ENCODE assay signal across 25 cellular contexts in the genomic region with DNA sequence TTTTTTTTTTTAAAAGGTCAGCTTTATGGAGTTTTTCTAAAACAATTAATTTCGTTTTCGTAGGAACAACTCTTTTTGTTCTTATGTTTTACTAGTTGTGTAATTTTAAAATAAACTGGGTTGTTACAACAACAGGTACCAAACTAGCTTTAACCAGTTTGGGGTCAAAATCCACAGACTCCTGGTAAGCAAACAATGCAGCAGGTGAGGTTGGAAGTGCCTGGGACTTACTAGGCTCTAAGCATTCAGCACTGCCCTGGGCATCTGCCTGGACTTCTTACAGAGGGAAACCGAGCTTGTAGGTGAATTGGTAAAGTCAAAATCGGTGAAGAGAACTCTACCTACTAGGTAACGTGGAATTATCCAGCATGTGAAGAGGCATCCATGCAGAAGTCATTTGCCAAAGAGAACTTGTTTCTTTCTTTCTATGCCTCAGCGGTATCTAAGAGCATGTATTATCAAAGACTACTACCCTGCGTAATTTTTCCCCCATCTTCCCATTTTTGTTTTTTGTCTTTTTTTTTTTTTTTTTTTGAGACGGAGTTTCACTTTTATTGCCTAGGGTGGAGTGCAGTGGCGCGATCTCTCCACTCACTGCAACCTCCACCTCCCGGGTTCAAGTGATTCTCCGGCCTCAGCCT.
A peak's percentile ranks its signal among the peaks of the same experiment; 100 is the strongest.
DNase-seq lines count a peak whose midpoint lies in the region; ATAC-seq and TF ChIP-seq lines count a peak whose summit lies in the region.
"Had no signal": no experiment of that assay in that cellular context is flagged by ENCODE, and none has a peak within 500 bp of the region (broad histone marks: within the 10 kb centered on the region; RNA-seq: fewer than 3 reads in every experiment).

No MANE protein-coding gene starts in this region.

- 71% methylated on average over 12 of the region's 12 CpGs for WGBS in liver

- H3K36me3 Mint-ChIP-seq in effector memory CD8-positive, alpha-beta T cell (ENCODE audit: insufficient read depth): no peaks in the 10 kb centered on the region
- H3K36me3 Mint-ChIP-seq: activated naive CD4-positive, alpha-beta T cell treated with anti-CD3 and anti-CD28 coated beads, Interleukin-2, amount 50 U/mL, for 24 hours had no signal

- ATAC-seq in GM18505 (IDR thresholded peaks at IDR 0.05; ENCODE audit: unreplicated experiment) (no peak), HG03342 (IDR thresholded peaks at IDR 0.05; ENCODE audit: unreplicated experiment) (no peak)
- no peak for ATAC-seq in effector memory CD8-positive, alpha-beta T cell (replicated peaks)
- ATAC-seq: A549, T-helper 17 cell had no signal

- H3K4me1 ChIP-seq in liver (ENCODE audit: control insufficient read depth in 4 of 4, insufficient read depth in 4 of 4, low read length in 3 of 4): peaks cover 0 to 8% (median 3%) of the 10 kb centered on the region in 4 donors
- H3K4me1 ChIP-seq: A549, prostate gland had no signal

- no peaks in the 10 kb centered on the region for H3K9me3 Mint-ChIP-seq in effector memory CD8-positive, alpha-beta T cell
- H3K9me3 Mint-ChIP-seq: activated naive CD4-positive, alpha-beta T cell treated with anti-CD3 and anti-CD28 coated beads, Interleukin-2, amount 50 U/mL, for 24 hours; H9 had no signal

- H3K36me3 ChIP-seq in liver (ENCODE audit: control insufficient read depth in 4 of 4, insufficient read depth in 3 of 4, low read depth in 1 of 4, low read length in 3 of 4): no peaks in the 10 kb centered on the region
- H3K36me3 ChIP-seq: cardiac muscle cell, prostate gland had no signal

- no peak overlapping the region for H3K27ac Mint-ChIP-seq in effector memory CD8-positive, alpha-beta T cell
- H3K27ac Mint-ChIP-seq: activated naive CD4-positive, alpha-beta T cell treated with anti-CD3 and anti-CD28 coated beads, Interleukin-2, amount 50 U/mL, for 24 hours; B cell; T-helper 17 cell had no signal

- H3K9ac ChIP-seq in liver (ENCODE audit: low read depth in 1 of 2, low read length in 2 of 2): no peak overlapping the region

- no peaks in the 10 kb centered on the region for H3K9me3 ChIP-seq in liver (ENCODE audit: control insufficient read depth in 4 of 4, low read length in 3 of 4)
- H3K9me3 ChIP-seq: A549, prostate gland had no signal

- no peak overlapping the region for H3K4me3 ChIP-seq in liver (ENCODE audit: low read depth in 1 of 3, low read length in 3 of 3)
- H3K4me3 ChIP-seq: A549, cardiac muscle cell, prostate gland, SK-N-MC had no signal

- no peaks in the 10 kb centered on the region for H3K4me1 Mint-ChIP-seq in effector memory CD8-positive, alpha-beta T cell (ENCODE audit: low read depth in 2 of 2)
- H3K4me1 Mint-ChIP-seq: activated naive CD4-positive, alpha-beta T cell treated with anti-CD3 and anti-CD28 coated beads, Interleukin-2, amount 50 U/mL, for 24 hours; B cell; T-helper 17 cell had no signal

- H3K27me3 Mint-ChIP-seq in effector memory CD8-positive, alpha-beta T cell: peaks cover 0 to 9% of the 10 kb centered on the region in 2 donors
- H3K27me3 Mint-ChIP-seq: B cell had no signal

- peak overlapping the region in 1 of 2 donors; percentile 5 for H3K27ac ChIP-seq in liver (ENCODE audit: low read depth in 1 of 2, low read length in 2 of 2)
- H3K27ac ChIP-seq: A549, cardiac muscle cell, prostate gland, SK-N-MC had no signal

- H3K4me3 Mint-ChIP-seq in effector memory CD8-positive, alpha-beta T cell: no peak overlapping the region
- H3K4me3 Mint-ChIP-seq: activated naive CD4-positive, alpha-beta T cell treated with anti-CD3 and anti-CD28 coated beads, Interleukin-2, amount 50 U/mL, for 24 hours; B cell; H9; T-helper 17 cell had no signal

- peak; percentile 77 for DNase-seq in COLO668 (lab: John Stamatoyannopoulos, UW; ENCODE audit: unreplicated experiment)
- peak; percentile 13 for DNase-seq in NCI-H1105 (lab: John Stamatoyannopoulos, UW)
- peak; percentile 7 for DNase-seq in SHP77 treated with DMSO at 0.1 percent for 48 hours (lab: John Stamatoyannopoulos, UW)
- no peak for DNase-seq in middle frontal gyrus (ENCODE audit: extremely low spot score, low spot score)
- no peak for DNase-seq in effector memory CD8-positive, alpha-beta T cell
- DNase-seq: activated CD4-positive, alpha-beta T cell treated with anti-CD3 and anti-CD28 coated beads for 48 hours; anterior cingulate cortex; dermis blood vessel endothelial cell; H9; kidney glomerular epithelial cell; mammary epithelial cell; NCI-H2171; NCI-H526 treated with DMSO at 0.1 percent for 48 hours; RPMI8226; T-helper 17 cell; trophoblast cell had no signal

- no peak for TF ChIP-seq POLR2A in GM18505 (IDR thresholded peaks at IDR 0.05; ENCODE audit: borderline replicate concordance, extremely low read depth, insufficient read depth, insufficient read length)

- peak; percentile 34 for TF ChIP-seq RAD21 in liver (IDR thresholded peaks at IDR 0.05)

- no peaks in the 10 kb centered on the region for H3K27me3 ChIP-seq in liver (ENCODE audit: control insufficient read depth in 4 of 4, insufficient read depth in 4 of 4, low read length in 3 of 4)

- no peak for TF ChIP-seq CTCF in liver (IDR thresholded peaks at IDR 0.05; ENCODE audit: low read depth, low read length, missing input control)

TF ChIP-seq in liver, 16 proteins besides CTCF, POLR2A, EP300 and RAD21:
- TF ChIP-seq SP1 (IDR thresholded peaks at IDR 0.05): peak; percentile 68
- TF ChIP-seq HNF4G (IDR thresholded peaks at IDR 0.05): peak; percentile 40
- TF ChIP-seq RXRA (IDR thresholded peaks at IDR 0.05): peak; percentile 8 to 63
- peak; percentile 81 to 89 for TF ChIP-seq HNF4A (conservative IDR thresholded peaks at IDR 0.05)
- TF ChIP-seq, protein P1, sequence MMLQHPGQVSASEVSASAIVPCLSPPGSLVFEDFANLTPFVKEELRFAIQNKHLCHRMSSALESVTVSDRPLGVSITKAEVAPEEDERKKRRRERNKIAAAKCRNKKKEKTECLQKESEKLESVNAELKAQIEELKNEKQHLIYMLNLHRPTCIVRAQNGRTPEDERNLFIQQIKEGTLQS (IDR thresholded peaks at IDR 0.05): no peak
- TF ChIP-seq, protein P2, sequence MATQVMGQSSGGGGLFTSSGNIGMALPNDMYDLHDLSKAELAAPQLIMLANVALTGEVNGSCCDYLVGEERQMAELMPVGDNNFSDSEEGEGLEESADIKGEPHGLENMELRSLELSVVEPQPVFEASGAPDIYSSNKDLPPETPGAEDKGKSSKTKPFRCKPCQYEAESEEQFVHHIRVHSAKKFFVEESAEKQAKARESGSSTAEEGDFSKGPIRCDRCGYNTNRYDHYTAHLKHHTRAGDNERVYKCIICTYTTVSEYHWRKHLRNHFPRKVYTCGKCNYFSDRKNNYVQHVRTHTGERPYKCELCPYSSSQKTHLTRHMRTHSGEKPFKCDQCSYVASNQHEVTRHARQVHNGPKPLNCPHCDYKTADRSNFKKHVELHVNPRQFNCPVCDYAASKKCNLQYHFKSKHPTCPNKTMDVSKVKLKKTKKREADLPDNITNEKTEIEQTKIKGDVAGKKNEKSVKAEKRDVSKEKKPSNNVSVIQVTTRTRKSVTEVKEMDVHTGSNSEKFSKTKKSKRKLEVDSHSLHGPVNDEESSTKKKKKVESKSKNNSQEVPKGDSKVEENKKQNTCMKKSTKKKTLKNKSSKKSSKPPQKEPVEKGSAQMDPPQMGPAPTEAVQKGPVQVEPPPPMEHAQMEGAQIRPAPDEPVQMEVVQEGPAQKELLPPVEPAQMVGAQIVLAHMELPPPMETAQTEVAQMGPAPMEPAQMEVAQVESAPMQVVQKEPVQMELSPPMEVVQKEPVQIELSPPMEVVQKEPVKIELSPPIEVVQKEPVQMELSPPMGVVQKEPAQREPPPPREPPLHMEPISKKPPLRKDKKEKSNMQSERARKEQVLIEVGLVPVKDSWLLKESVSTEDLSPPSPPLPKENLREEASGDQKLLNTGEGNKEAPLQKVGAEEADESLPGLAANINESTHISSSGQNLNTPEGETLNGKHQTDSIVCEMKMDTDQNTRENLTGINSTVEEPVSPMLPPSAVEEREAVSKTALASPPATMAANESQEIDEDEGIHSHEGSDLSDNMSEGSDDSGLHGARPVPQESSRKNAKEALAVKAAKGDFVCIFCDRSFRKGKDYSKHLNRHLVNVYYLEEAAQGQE (IDR thresholded peaks at IDR 0.05): peak; percentile 53
- peak; percentile 68 for TF ChIP-seq FOXA2 (IDR thresholded peaks at IDR 0.05)
- peak; percentile 48 for TF ChIP-seq YY1 (IDR thresholded peaks at IDR 0.05)
- TF ChIP-seq FOXA1 (IDR thresholded peaks at IDR 0.05): peak; percentile 48
- TF ChIP-seq, protein P3, sequence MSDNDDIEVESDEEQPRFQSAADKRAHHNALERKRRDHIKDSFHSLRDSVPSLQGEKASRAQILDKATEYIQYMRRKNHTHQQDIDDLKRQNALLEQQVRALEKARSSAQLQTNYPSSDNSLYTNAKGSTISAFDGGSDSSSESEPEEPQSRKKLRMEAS (IDR thresholded peaks at IDR 0.05): peak; percentile 52
- TF ChIP-seq TAF1 (conservative IDR thresholded peaks at IDR 0.05): no peak
- no peak for TF ChIP-seq GABPA (IDR thresholded peaks at IDR 0.05 in 1 of 2, conservative IDR thresholded peaks at IDR 0.05 in 1 of 2)
- TF ChIP-seq JUND (IDR thresholded peaks at IDR 0.05): peak in 1 of 2 donors; percentile 70
- peak in 1 of 2 donors; percentile 11 for TF ChIP-seq EGR1 (IDR thresholded peaks at IDR 0.05; ENCODE audit: low read depth in 2 of 2)
- no peak for TF ChIP-seq NR2F2 (IDR thresholded peaks at IDR 0.05)
- TF ChIP-seq, protein P4, sequence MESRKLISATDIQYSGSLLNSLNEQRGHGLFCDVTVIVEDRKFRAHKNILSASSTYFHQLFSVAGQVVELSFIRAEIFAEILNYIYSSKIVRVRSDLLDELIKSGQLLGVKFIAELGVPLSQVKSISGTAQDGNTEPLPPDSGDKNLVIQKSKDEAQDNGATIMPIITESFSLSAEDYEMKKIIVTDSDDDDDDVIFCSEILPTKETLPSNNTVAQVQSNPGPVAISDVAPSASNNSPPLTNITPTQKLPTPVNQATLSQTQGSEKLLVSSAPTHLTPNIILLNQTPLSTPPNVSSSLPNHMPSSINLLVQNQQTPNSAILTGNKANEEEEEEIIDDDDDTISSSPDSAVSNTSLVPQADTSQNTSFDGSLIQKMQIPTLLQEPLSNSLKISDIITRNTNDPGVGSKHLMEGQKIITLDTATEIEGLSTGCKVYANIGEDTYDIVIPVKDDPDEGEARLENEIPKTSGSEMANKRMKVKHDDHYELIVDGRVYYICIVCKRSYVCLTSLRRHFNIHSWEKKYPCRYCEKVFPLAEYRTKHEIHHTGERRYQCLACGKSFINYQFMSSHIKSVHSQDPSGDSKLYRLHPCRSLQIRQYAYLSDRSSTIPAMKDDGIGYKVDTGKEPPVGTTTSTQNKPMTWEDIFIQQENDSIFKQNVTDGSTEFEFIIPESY (IDR thresholded peaks at IDR 0.05): no peak

Comparison
In these comparisons a context has a peak if more than half of its experiments do, and no peak if none do; other contexts are left out.
1. DNase-seq: peak in COLO668 (single experiment), NCI-H1105 (single experiment) and SHP77 treated with DMSO at 0.1 percent for 48 hours (single experiment); none in middle frontal gyrus (single experiment) and effector memory CD8-positive, alpha-beta T cell (0 of 3).